1 cellular context compared by ENCODE assay signal in genomic region chr3:177744873-177745646, GRCh38.
TF ChIP-seq lines count a peak whose summit lies in the region.

No MANE protein-coding gene starts in this region.

TF ChIP-seq in WTC11, 78 proteins besides CTCF, POLR2A, EP300 and RAD21 (continued from another document):
- TF ChIP-seq HMGXB4 (CRISPR knock-in tag; IDR thresholded peaks at IDR 0.05) (no peak), HMGA2 (CRISPR knock-in tag; IDR thresholded peaks at IDR 0.05) (no peak), ATF2 (CRISPR knock-in tag; IDR thresholded peaks at IDR 0.05; ENCODE audit: borderline replicate concordance, low read depth) (no peak), ZNF219 (CRISPR knock-in tag; IDR thresholded peaks at IDR 0.05; ENCODE audit: borderline replicate concordance) (no peak), RORB (CRISPR knock-in tag; IDR thresholded peaks at IDR 0.05) (no peak), ZNF138 (CRISPR knock-in tag; conservative IDR thresholded peaks at IDR 0.05) (no peak)
